1 cellular context compared by ENCODE assay signal in genomic region chr12:104213952-104214351, GRCh38.
A peak's percentile ranks its signal among the peaks of the same experiment; 100 is the strongest.
TF ChIP-seq lines count a peak whose summit lies in the region.

No MANE protein-coding gene starts in this region.

TF ChIP-seq in IMR-90, 13 proteins besides CTCF, POLR2A, EP300 and RAD21:
- peak; percentile 62; the same call in 1 of the 2 replicates for TF ChIP-seq BHLHE40 (IDR thresholded peaks at IDR 0.05; ENCODE audit: low read depth, low read length)
- TF ChIP-seq ELK1 (IDR thresholded peaks at IDR 0.05; ENCODE audit: borderline replicate concordance, low read depth, low read length) = no peak
